ENCODE assay signal across 9 cellular contexts in the genomic region with DNA sequence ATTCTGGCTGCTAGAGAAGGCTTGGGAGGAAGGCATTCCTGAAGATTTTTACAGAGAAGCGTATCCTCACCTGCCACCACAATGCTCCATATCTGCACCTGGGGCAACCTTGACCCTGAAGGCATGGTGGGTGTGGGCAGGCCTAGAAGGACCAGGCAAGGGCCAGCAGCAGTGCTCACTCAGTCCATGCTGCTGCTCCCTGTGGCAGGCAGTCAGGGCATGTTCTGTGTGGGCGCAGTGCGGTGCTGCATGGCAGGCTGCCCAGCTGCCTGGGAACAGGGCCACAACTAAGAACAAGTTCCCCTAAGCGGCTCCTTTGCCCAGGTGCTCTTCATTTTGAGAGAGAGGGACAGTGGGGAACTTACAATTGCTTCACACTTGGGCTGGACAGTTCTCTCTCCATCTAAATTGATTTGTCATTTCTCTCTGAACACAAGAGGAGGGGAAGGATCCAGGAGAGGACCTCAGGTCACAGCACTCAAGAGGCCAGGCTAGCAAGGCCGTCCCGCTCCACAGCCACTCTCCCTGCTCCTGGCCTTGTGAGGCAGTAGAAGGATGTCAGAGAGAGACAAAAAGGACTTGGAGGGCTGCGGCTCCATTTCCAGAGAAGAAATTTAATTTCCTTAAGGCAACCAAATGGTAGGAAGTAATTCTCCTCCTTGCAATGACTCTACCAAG.
A peak's percentile ranks its signal among the peaks of the same experiment; 100 is the strongest.
DNase-seq lines count a peak whose midpoint lies in the region; ATAC-seq and TF ChIP-seq lines count a peak whose summit lies in the region.
"Had no signal": no experiment of that assay in that cellular context is flagged by ENCODE, and none has a peak within 500 bp of the region (broad histone marks: within the 10 kb centered on the region; RNA-seq: fewer than 3 reads in every experiment).

No MANE protein-coding gene starts in this region.

- TF ChIP-seq CTCF in lower lobe of right lung (IDR thresholded peaks at IDR 0.05), result no peak

- intact Hi-C loops in lower lobe of right lung (cut with DNase I), result no loop called here

- H3K27ac ChIP-seq in lower lobe of right lung, result no peak overlapping the region

- no peaks in the 10 kb centered on the region for H3K9me3 ChIP-seq in lower lobe of right lung

- no peak overlapping the region for H3K4me3 ChIP-seq in lower lobe of right lung

- peaks cover 3% of the 10 kb centered on the region for H3K4me1 ChIP-seq in lower lobe of right lung

- ATAC-seq in esophagus mucosa, result peak; percentile 83
- peak; percentile 90 to 92 for ATAC-seq in lower lobe of right lung
- no peak for ATAC-seq in GM18907 (IDR thresholded peaks at IDR 0.05; ENCODE audit: unreplicated experiment)
- no peak for ATAC-seq in stimulated activated naive CD8-positive, alpha-beta T cell treated with anti-CD3 and anti-CD28 coated beads, Interleukin-15, Interleukin-2, amounts not matched to agents 100 U/mL and 50 U/mL, for 24 hours

- H3K36me3 ChIP-seq in lower lobe of right lung, result peaks cover 90% of the 10 kb centered on the region

- no peaks in the 10 kb centered on the region for H3K27me3 ChIP-seq in lower lobe of right lung (ENCODE audit: low read depth)

- peak; percentile 48 for DNase-seq in NCI-H1694 treated with DMSO at 0.1 percent for 48 hours (lab: John Stamatoyannopoulos, UW)
- no peak for DNase-seq in NCI-H1694 (lab: John Stamatoyannopoulos, UW)
- DNase-seq in lower lobe of right lung, result peak; percentile 66
- DNase-seq in ureter (ENCODE audit: low spot score), result peak; percentile 54
- no peak for DNase-seq in stimulated activated naive CD8-positive, alpha-beta T cell treated with anti-CD3 and anti-CD28 coated beads, Interleukin-15, Interleukin-2, amounts not matched to agents 100 U/mL and 50 U/mL, for 24 hours
- DNase-seq in GOT3 (lab: John Stamatoyannopoulos, UW), result no peak
- DNase-seq: foreskin melanocyte had no signal

Comparison
In these comparisons a context has a peak if more than half of its experiments do, and no peak if none do; other contexts are left out.
1. DNase-seq: peak in NCI-H1694 treated with DMSO at 0.1 percent for 48 hours (single experiment), lower lobe of right lung (single experiment) and ureter (single experiment); none in NCI-H1694 (single experiment), stimulated activated naive CD8-positive, alpha-beta T cell treated with anti-CD3 and anti-CD28 coated beads, Interleukin-15, Interleukin-2, amounts not matched to agents 100 U/mL and 50 U/mL, for 24 hours (single experiment) and GOT3 (single experiment).
2. ATAC-seq: peak in esophagus mucosa (single experiment) and lower lobe of right lung (2 of 2); none in GM18907 (single experiment) and stimulated activated naive CD8-positive, alpha-beta T cell treated with anti-CD3 and anti-CD28 coated beads, Interleukin-15, Interleukin-2, amounts not matched to agents 100 U/mL and 50 U/mL, for 24 hours (single experiment).